ENCODE assay signal across 12 cellular contexts in genomic region chr2:3169106-3169870, GRCh38.
DNase-seq lines count a peak whose midpoint lies in the region; ATAC-seq lines count a peak whose summit lies in the region.
"Had no signal": no experiment of that assay in that cellular context is flagged by ENCODE, and none has a peak within 500 bp of the region (broad histone marks: within the 10 kb centered on the region; RNA-seq: fewer than 3 reads in every experiment).

No MANE protein-coding gene starts in this region.

- DNase-seq in RKO (ENCODE audit: low spot score) = peak; percentile 49
- DNase-seq in fibroblast of peridontal ligament (ENCODE audit: extremely low read depth) = peak; percentile 9
- DNase-seq in renal cortical epithelial cell (ENCODE audit: low read depth) = peak; percentile 20
- no peak for DNase-seq in amygdala (lab: John Stamatoyannopoulos, UW)
- no peak for DNase-seq in NCI-H526 (lab: John Stamatoyannopoulos, UW)
- DNase-seq: activated CD4-positive, alpha-beta memory T cell treated with anti-CD3 and anti-CD28 coated beads for 36 hours; esophagus squamous epithelium; NCI-H524; stimulated activated CD4-positive, alpha-beta T cell treated with anti-CD3 and anti-CD28 coated beads, Interleukin-12 subunit alpha, Interleukin-12 subunit beta, amount 100 ng/mL, for 4 hours; stimulated activated naive CD8-positive, alpha-beta T cell treated with anti-CD3 and anti-CD28 coated beads, Interleukin-15, Interleukin-2, amounts not matched to agents 100 U/mL and 50 U/mL, for 24 hours had no signal

- peak; percentile 59 for ATAC-seq in GM19463 (IDR thresholded peaks at IDR 0.05; ENCODE audit: unreplicated experiment)
- ATAC-seq in GM21367 (IDR thresholded peaks at IDR 0.05; ENCODE audit: unreplicated experiment) = no peak
- ATAC-seq: stimulated activated naive CD8-positive, alpha-beta T cell treated with anti-CD3 and anti-CD28 coated beads, Interleukin-15, Interleukin-2, amounts not matched to agents 100 U/mL and 50 U/mL, for 24 hours had no signal

Comparison
In these comparisons a context has a peak if more than half of its experiments do, and no peak if none do; other contexts are left out.
1. DNase-seq: peak in RKO (single experiment), fibroblast of peridontal ligament (single experiment) and renal cortical epithelial cell (single experiment); none in amygdala (0 of 56) and NCI-H526 (0 of 2).